Comparison of ENCODE assay signal across 1 cellular context in genomic region chrX:44489515-44489914, GRCh38.
TF ChIP-seq lines count a peak whose summit lies in the region.

No MANE protein-coding gene starts in this region.

TF ChIP-seq in K562, 482 proteins besides CTCF, POLR2A, EP300 and RAD21 (continued from another document):
- no peak for TF ChIP-seq FOS (IDR thresholded peaks at IDR 0.05; ENCODE audit: extremely low read depth, insufficient read length)
- no peak for TF ChIP-seq ARID3A (IDR thresholded peaks at IDR 0.05; ENCODE audit: borderline replicate concordance, low read depth, low read length)
- no peak for TF ChIP-seq RERE (CRISPR knock-in tag; IDR thresholded peaks at IDR 0.05; ENCODE audit: borderline replicate concordance)
